In the genomic region with DNA sequence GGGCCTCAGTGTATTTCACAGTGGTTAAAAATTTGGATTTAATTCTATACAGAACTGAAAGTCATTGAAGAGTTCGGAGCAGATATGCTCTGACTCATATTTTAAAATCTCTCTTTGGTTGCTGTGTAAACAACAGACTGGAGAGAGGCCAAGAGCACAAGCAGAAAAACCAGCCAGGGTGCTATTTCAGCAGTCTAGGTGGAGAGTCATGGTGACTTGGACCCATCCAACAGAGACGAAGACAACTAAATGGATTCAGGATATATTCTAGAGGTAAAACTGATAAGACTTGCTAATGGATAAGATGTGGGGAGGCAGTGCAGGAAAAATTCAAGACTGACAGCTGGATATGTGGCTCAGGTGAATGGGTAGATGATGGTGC, we compare ENCODE assay signal across 8 cellular contexts.
DNase-seq lines count a peak whose midpoint lies in the region; ATAC-seq and TF ChIP-seq lines count a peak whose summit lies in the region.

No MANE protein-coding gene starts in this region.

- intact Hi-C loops in heart right ventricle (cut with DNase I) = loop anchor here in 1 of 10 donors (5.0 kb wide), 1 partner anchor 66 kb away; no protein-coding TSS in a partner anchor

- H3K27me3 ChIP-seq in heart right ventricle = no peaks in the 10 kb centered on the region

- WGBS in heart right ventricle, 2 donors = 31 to 43% methylated on average over 2 of the region's 2 CpGs

- peak overlapping the region; percentile 11 for H3K27ac Mint-ChIP-seq in T-helper 2 cell treated with Interferon-gamma antibody and Interleukin-4, amounts not matched to agents 5 μg/mL and 100 μg/mL, for 36 hours

- no peak overlapping the region for H3K4me3 ChIP-seq in heart right ventricle

- H3K36me3 ChIP-seq in heart right ventricle = peaks cover 0 to 18% (median 0%) of the 10 kb centered on the region in 9 donors

- no peak for TF ChIP-seq CTCF in heart right ventricle (IDR thresholded peaks at IDR 0.05)

- H3K27me3 Mint-ChIP-seq in T-helper 2 cell treated with Interferon-gamma antibody and Interleukin-4, amounts not matched to agents 5 μg/mL and 100 μg/mL, for 36 hours (ENCODE audit: low read depth) = no peaks in the 10 kb centered on the region

- ATAC-seq in heart right ventricle (peak in 6 of 8 donors; percentile 48 to 79 (median 67)), GM21717 (IDR thresholded peaks at IDR 0.05; ENCODE audit: unreplicated experiment) (no peak)

- H3K4me3 Mint-ChIP-seq in T-helper 2 cell treated with Interferon-gamma antibody and Interleukin-4, amounts not matched to agents 5 μg/mL and 100 μg/mL, for 36 hours = no peak overlapping the region

- peak overlapping the region in 8 of 10 donors; percentile 0 to 65 (median 50) for H3K27ac ChIP-seq in heart right ventricle

- H3K9me3 Mint-ChIP-seq in T-helper 2 cell treated with Interferon-gamma antibody and Interleukin-4, amounts not matched to agents 5 μg/mL and 100 μg/mL, for 36 hours = no peaks in the 10 kb centered on the region

- H3K36me3 Mint-ChIP-seq in T-helper 2 cell treated with Interferon-gamma antibody and Interleukin-4, amounts not matched to agents 5 μg/mL and 100 μg/mL, for 36 hours (ENCODE audit: low read depth) = peaks cover 8% of the 10 kb centered on the region

- DNase-seq in T-helper 2 cell treated with Interferon-gamma antibody and Interleukin-4, amounts not matched to agents 5 μg/mL and 100 μg/mL, for 36 hours (ENCODE audit: low spot score) = no peak
- no peak for DNase-seq in T-helper 2 cell
- DNase-seq in SHP77 treated with DMSO at 0.1 percent for 48 hours (lab: John Stamatoyannopoulos, UW) = peak; percentile 67
- peak in 1 of 2 donors; percentile 30 for DNase-seq in heart right ventricle
- DNase-seq in ureter (ENCODE audit: low spot score) = peak; percentile 77
- no peak for DNase-seq in stimulated activated CD4-positive, alpha-beta T cell treated with anti-CD3 and anti-CD28 coated beads, Interleukin-2, amount 100 ng/mL, for 24 hours
- no peak for DNase-seq in activated T-cell treated with anti-CD3 and anti-CD28 coated beads, Interleukin-2, amount 50 U/mL, for 48 hours

- peaks cover 0 to 78% (median 33%) of the 10 kb centered on the region in 9 donors for H3K4me1 ChIP-seq in heart right ventricle

- H3K4me1 Mint-ChIP-seq in T-helper 2 cell treated with Interferon-gamma antibody and Interleukin-4, amounts not matched to agents 5 μg/mL and 100 μg/mL, for 36 hours (ENCODE audit: low read depth) = no peaks in the 10 kb centered on the region

- H3K9me3 ChIP-seq in heart right ventricle = no peaks in the 10 kb centered on the region

Comparison
In these comparisons a context has a peak if more than half of its experiments do, and no peak if none do; other contexts are left out.
1. DNase-seq: peak in SHP77 treated with DMSO at 0.1 percent for 48 hours (single experiment) and ureter (single experiment); none in T-helper 2 cell treated with Interferon-gamma antibody and Interleukin-4, amounts not matched to agents 5 μg/mL and 100 μg/mL, for 36 hours (single experiment), T-helper 2 cell (0 of 5), stimulated activated CD4-positive, alpha-beta T cell treated with anti-CD3 and anti-CD28 coated beads, Interleukin-2, amount 100 ng/mL, for 24 hours (0 of 2) and activated T-cell treated with anti-CD3 and anti-CD28 coated beads, Interleukin-2, amount 50 U/mL, for 48 hours (0 of 2).